Comparison of ENCODE assay signal across 15 cellular contexts in the genomic region with DNA sequence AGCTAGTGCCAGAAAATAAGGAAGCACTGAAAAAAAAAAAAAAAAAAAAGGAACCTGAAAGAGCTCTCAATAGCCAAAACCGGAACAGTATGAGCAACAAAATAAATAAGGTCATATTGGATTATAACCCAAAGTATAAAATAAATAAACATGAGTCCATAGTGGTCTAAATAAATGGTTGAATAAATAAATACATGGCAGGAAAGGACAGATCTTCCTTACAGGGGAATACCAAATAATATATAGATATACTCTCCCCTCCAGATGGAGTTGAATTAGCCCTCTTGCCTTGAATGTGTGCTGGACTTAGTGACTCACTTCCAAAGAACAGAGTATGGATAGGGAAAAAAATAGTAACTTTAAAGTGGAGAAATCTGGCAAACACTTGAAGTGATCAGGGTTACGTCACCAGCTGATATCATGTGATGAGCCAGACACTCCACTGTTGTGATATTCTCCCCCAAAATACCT. TPM values are rescaled to one million over a fixed set of nuclear protein-coding genes. Genes with fewer than 3 reads are reported as not detected.
DNase-seq lines count a peak whose midpoint lies in the region; ATAC-seq and TF ChIP-seq lines count a peak whose summit lies in the region.
"Had no signal": no experiment of that assay in that cellular context is flagged by ENCODE, and none has a peak within 500 bp of the region (broad histone marks: within the 10 kb centered on the region; RNA-seq: fewer than 3 reads in every experiment).

No MANE protein-coding gene starts in this region.

- TF ChIP-seq POLR2A in sigmoid colon (IDR thresholded peaks at IDR 0.05) = no peak

- TF ChIP-seq EP300 in sigmoid colon (IDR thresholded peaks at IDR 0.05) = no peak

- peaks cover 17 to 22% of the 10 kb centered on the region in 2 donors for H3K4me1 Mint-ChIP-seq in natural killer cell

- H3K4me3 ChIP-seq in choroid plexus epithelial cell (ENCODE audit: low read depth, low read length) (no peak overlapping the region), sigmoid colon (no peak overlapping the region)
- H3K4me3 ChIP-seq: heart right ventricle had no signal

- peaks cover 0 to 2% (median 0%) of the 10 kb centered on the region in 4 donors for H3K9me3 ChIP-seq in sigmoid colon

- no peaks in the 10 kb centered on the region for H3K27me3 Mint-ChIP-seq in natural killer cell (ENCODE audit: low read depth in 2 of 2)
- H3K27me3 Mint-ChIP-seq: progenitor cell of endocrine pancreas had no signal

- no peak overlapping the region for H3K4me3 Mint-ChIP-seq in natural killer cell
- H3K4me3 Mint-ChIP-seq: activated B cell treated with CpG ODN at 0.5 μM for 24 hours had no signal

- DNase-seq in EH (ENCODE audit: low read depth) (peak; percentile 42), MV-4-11 (lab: John Stamatoyannopoulos, UW) (peak; percentile 87), choroid plexus epithelial cell (ENCODE audit: low read depth) (peak; percentile 79), natural killer cell (no peak), GM13977 (ENCODE audit: low spot score) (no peak), sigmoid colon (no peak), cortex of kidney (lab: John Stamatoyannopoulos, UW) (no peak)
- DNase-seq: activated B cell treated with CpG ODN at 0.5 μM for 24 hours; amygdala; effector CD8-positive, alpha-beta T cell; heart right ventricle; NCI-H748 treated with DMSO at 0.1 percent for 48 hours had no signal

- in situ Hi-C loops in GM13977 (cut with MboI; ENCODE audit: low pct_unique_long_range_greater_than_20kb, low sequenced_read_pairs, unreplicated experiment) = no loop called here

- no peaks in the 10 kb centered on the region for H3K9me3 Mint-ChIP-seq in natural killer cell

- intact Hi-C loops in natural killer cell (cut with micrococcal nuclease) = no loop called here
- intact Hi-C loops in sigmoid colon (cut with DNase I) = no loop called here

- WGBS in sigmoid colon, 2 donors = 45 to 54% methylated on average over 2 of the region's 2 CpGs

- H3K27ac ChIP-seq in sigmoid colon = no peak overlapping the region
- H3K27ac ChIP-seq: C4-2B had no signal

- H3K4me1 ChIP-seq in sigmoid colon = no peaks in the 10 kb centered on the region

- TF ChIP-seq CTCF in choroid plexus epithelial cell (conservative IDR thresholded peaks at IDR 0.05; ENCODE audit: low read depth, low read length) = no peak
- no peak for TF ChIP-seq CTCF in natural killer cell (IDR thresholded peaks at IDR 0.05)
- TF ChIP-seq CTCF in GM13977 (IDR thresholded peaks at IDR 0.05; ENCODE audit: extremely low read depth, insufficient read depth, missing control alignments) = no peak
- no peak for TF ChIP-seq CTCF in sigmoid colon (IDR thresholded peaks at IDR 0.05)

- no peaks in the 10 kb centered on the region for H3K36me3 ChIP-seq in sigmoid colon
- H3K36me3 ChIP-seq: heart right ventricle had no signal

- no peaks in the 10 kb centered on the region for H3K27me3 ChIP-seq in sigmoid colon
- H3K27me3 ChIP-seq: heart right ventricle had no signal

- H3K27ac Mint-ChIP-seq in natural killer cell = peak overlapping the region; percentile 36 to 44
- H3K27ac Mint-ChIP-seq: activated B cell treated with CpG ODN at 0.5 μM for 24 hours, progenitor cell of endocrine pancreas had no signal

- H3K36me3 Mint-ChIP-seq in natural killer cell = no peaks in the 10 kb centered on the region

- ATAC-seq in natural killer cell = no peak
- no peak for ATAC-seq in activated CD4-positive, CD25-positive, alpha-beta regulatory T cell treated with anti-CD3 and anti-CD28 coated beads, Interleukin-2, amount 50 U/mL, for 24 hours

RNA-seq across cellular contexts. Expression of gene ARRB1, which starts 14.3 kb away (rescaled TPM):
- total RNA-seq in natural killer cell (100 to 1,000 TPM; 128 to 200 (median 174) TPM), sigmoid colon (10 to 100 TPM; 38.5 to 96.7 (median 55.2) TPM)
- 10 to 100 TPM; 24.0 to 45.6 (median 32.4) TPM for polyA plus RNA-seq in sigmoid colon

RNA-seq across cellular contexts. Expression of gene RPS3, which starts 33.6 kb away (rescaled TPM):
- 1,000 to 10,000 TPM; 2,027 to 2,376 (median 2,290) TPM for total RNA-seq in natural killer cell
- total RNA-seq in sigmoid colon = 1,000 to 10,000 TPM in 3 of 4 donors, 100 to 1,000 TPM in 1; 967 to 2,377 (median 1,713) TPM
- polyA plus RNA-seq in sigmoid colon = 1,000 to 10,000 TPM; 2,814 to 4,083 (median 3,267) TPM

Comparison
In these comparisons a context has a peak if more than half of its experiments do, and no peak if none do; other contexts are left out.
1. DNase-seq: peak in EH (single experiment), MV-4-11 (single experiment) and choroid plexus epithelial cell (single experiment); none in natural killer cell (single experiment), GM13977 (single experiment), sigmoid colon (single experiment) and cortex of kidney (single experiment).